ENCODE assay signal across 27 cellular contexts in genomic region chr3:51954713-51955112, GRCh38. TPM values are rescaled to one million over a fixed set of nuclear protein-coding genes. Genes with fewer than 3 reads are reported as not detected.
"Had no signal": no experiment of that assay in that cellular context is flagged by ENCODE, and none has a peak within 500 bp of the region (broad histone marks: within the 10 kb centered on the region; RNA-seq: fewer than 3 reads in every experiment).

No MANE protein-coding gene starts in this region.

- H2AFZ ChIP-seq: parathyroid adenoma had no signal

- H3K27ac Mint-ChIP-seq: activated CD4-positive, alpha-beta T cell treated with anti-CD3 and anti-CD28 coated beads, Interleukin-2, amount 10 ng/mL, durations not matched to agents 24 days and 14 days; activated CD8-positive, alpha-beta T cell treated with anti-CD3 and anti-CD28 coated beads for 36 hours; activated naive CD8-positive, alpha-beta T cell treated with anti-CD3 and anti-CD28 coated beads, Interleukin-2, amount 10 ng/mL, durations not matched to agents 7 days and 5 days; activated T-helper 2 cell treated with anti-CD3 and anti-CD28 coated beads, Interferon-gamma antibody, Interleukin-2, Interleukin-4, amounts not matched to agents 10 μg/mL and 5 μg/mL and 100 μg/mL, durations not matched to agents 14 hours and 24 hours and 36 hours; stimulated activated naive CD8-positive, alpha-beta T cell treated with anti-CD3 and anti-CD28 coated beads, Interleukin-15, amount 100 ng/mL, for 72 hours; T-cell had no signal

- DNase-seq: activated CD4-positive, alpha-beta T cell treated with anti-CD3 and anti-CD28 coated beads, Interleukin-2, amount 10 ng/mL, durations not matched to agents 24 days and 14 days; activated CD8-positive, alpha-beta T cell treated with anti-CD3 and anti-CD28 coated beads for 36 hours; activated naive CD4-positive, alpha-beta T cell treated with Interleukin-2 at 50 U/mL for 16 hours; activated naive CD8-positive, alpha-beta T cell treated with anti-CD3 and anti-CD28 coated beads, Interleukin-2, amount 10 ng/mL, durations not matched to agents 7 days and 5 days; activated T-cell treated with anti-CD3 and anti-CD28 coated beads, Interleukin-2, amount 50 U/mL, for 1 hour; body of pancreas; central memory CD4-positive, alpha-beta T cell; colonic mucosa; erythroblast; foreskin melanocyte; glutamatergic neuron; left ventricle myocardium inferior; naive B cell; stimulated activated CD4-positive, alpha-beta T cell treated with anti-CD3 and anti-CD28 coated beads, Interleukin-4, amount 100 ng/mL, for 1 hour; stimulated activated naive CD8-positive, alpha-beta T cell treated with anti-CD3 and anti-CD28 coated beads, Interleukin-15, amount 100 ng/mL, for 72 hours; T-cell; T-helper 9 cell; testis had no signal

- H3K79me2 ChIP-seq: parathyroid adenoma had no signal

- H3K9me3 ChIP-seq: body of pancreas, colonic mucosa, left ventricle myocardium inferior, mucosa of descending colon, neutrophil, testis had no signal

- H3K4me3 ChIP-seq: body of pancreas, colonic mucosa, mucosa of descending colon, smooth muscle cell had no signal

- H3K27ac ChIP-seq: body of pancreas, colonic mucosa, neutrophil, parathyroid adenoma, testis had no signal

- H3K4me1 Mint-ChIP-seq: activated CD4-positive, alpha-beta T cell treated with anti-CD3 and anti-CD28 coated beads, Interleukin-2, amount 10 ng/mL, durations not matched to agents 24 days and 14 days had no signal

- ATAC-seq: activated CD8-positive, alpha-beta T cell treated with anti-CD3 and anti-CD28 coated beads for 36 hours; body of pancreas; mucosa of descending colon; sciatic nerve; stimulated activated naive CD8-positive, alpha-beta T cell treated with anti-CD3 and anti-CD28 coated beads, Interleukin-15, amount 100 ng/mL, for 72 hours; T-cell had no signal

- H3K9me3 Mint-ChIP-seq: activated CD4-positive, alpha-beta T cell treated with anti-CD3 and anti-CD28 coated beads, Interleukin-2, amount 10 ng/mL, durations not matched to agents 24 days and 14 days; activated CD8-positive, alpha-beta T cell treated with anti-CD3 and anti-CD28 coated beads for 36 hours; activated naive CD8-positive, alpha-beta T cell treated with anti-CD3 and anti-CD28 coated beads, Interleukin-2, amount 10 ng/mL, durations not matched to agents 7 days and 5 days; activated T-helper 2 cell treated with anti-CD3 and anti-CD28 coated beads, Interferon-gamma antibody, Interleukin-2, Interleukin-4, amounts not matched to agents 10 μg/mL and 5 μg/mL and 100 μg/mL, durations not matched to agents 14 hours and 24 hours and 36 hours; naive B cell; stimulated activated naive CD8-positive, alpha-beta T cell treated with anti-CD3 and anti-CD28 coated beads, Interleukin-15, amount 100 ng/mL, for 72 hours; T-cell; type B pancreatic cell had no signal

- H3K36me3 ChIP-seq: colonic mucosa, neutrophil had no signal

- H3K4me3 Mint-ChIP-seq: activated CD4-positive, alpha-beta T cell treated with anti-CD3 and anti-CD28 coated beads, Interleukin-2, amount 10 ng/mL, durations not matched to agents 24 days and 14 days; activated CD8-positive, alpha-beta T cell treated with anti-CD3 and anti-CD28 coated beads for 36 hours; activated naive CD8-positive, alpha-beta T cell treated with anti-CD3 and anti-CD28 coated beads, Interleukin-2, amount 10 ng/mL, durations not matched to agents 7 days and 5 days; type B pancreatic cell had no signal

- H3K9ac ChIP-seq: parathyroid adenoma had no signal

- H3K27me3 ChIP-seq: body of pancreas, colonic mucosa, testis had no signal

- FAIRE-seq: endometrium, keratinocyte had no signal

RNA-seq across cellular contexts. Expression of gene GPR62, which starts 0.5 kb away (rescaled TPM):
- total RNA-seq: activated CD4-positive, alpha-beta T cell treated with anti-CD3 and anti-CD28 coated beads, Interleukin-2, amount 10 ng/mL, durations not matched to agents 24 days and 14 days; activated CD8-positive, alpha-beta T cell treated with anti-CD3 and anti-CD28 coated beads for 36 hours; activated naive CD8-positive, alpha-beta T cell treated with anti-CD3 and anti-CD28 coated beads, Interleukin-2, amount 10 ng/mL, durations not matched to agents 7 days and 5 days; activated T-helper 2 cell treated with anti-CD3 and anti-CD28 coated beads, Interferon-gamma antibody, Interleukin-2, Interleukin-4, amounts not matched to agents 10 μg/mL and 5 μg/mL and 100 μg/mL, durations not matched to agents 14 hours and 24 hours and 36 hours; body of pancreas; colonic mucosa; T-cell had no signal
- polyA plus RNA-seq: keratinocyte had no signal
